ENCODE assay signal across 14 cellular contexts in genomic region chr1:154213274-154213673, GRCh38. TPM values are rescaled to one million over a fixed set of nuclear protein-coding genes. Genes with fewer than 3 reads are reported as not detected.
DNase-seq lines count a peak whose midpoint lies in the region; ATAC-seq and TF ChIP-seq lines count a peak whose summit lies in the region.
"Had no signal": no experiment of that assay in that cellular context is flagged by ENCODE, and none has a peak within 500 bp of the region (broad histone marks: within the 10 kb centered on the region; RNA-seq: fewer than 3 reads in every experiment).

No MANE protein-coding gene starts in this region.

- H3K4me1 Mint-ChIP-seq in activated CD4-positive, alpha-beta T cell treated with anti-CD3 and anti-CD28 coated beads, Interleukin-2, amount 10 ng/mL, durations not matched to agents 7 days and 5 days = peaks cover 34% of the 10 kb centered on the region
- H3K4me1 Mint-ChIP-seq in HFFc6 (ENCODE audit: low read depth) = peaks cover 16% of the 10 kb centered on the region
- H3K4me1 Mint-ChIP-seq in activated T-helper 1 cell treated with anti-CD3 and anti-CD28 coated beads, Interleukin-12 subunit alpha, Interleukin-12 subunit beta, Interleukin-2, Interleukin-4 antibody, amounts not matched to agents 30 ng/mL and 10 ng/mL and 1 ng/mL, durations not matched to agents 14 hours and 24 hours and 36 hours (ENCODE audit: low read depth) = peaks cover 35% of the 10 kb centered on the region

- H3K36me3 Mint-ChIP-seq in activated CD4-positive, alpha-beta T cell treated with anti-CD3 and anti-CD28 coated beads, Interleukin-2, amount 10 ng/mL, durations not matched to agents 7 days and 5 days (ENCODE audit: low read depth) = peaks cover 59% of the 10 kb centered on the region
- H3K36me3 Mint-ChIP-seq in HFFc6 (ENCODE audit: low read depth) = peaks cover 40% of the 10 kb centered on the region
- peaks cover 46% of the 10 kb centered on the region for H3K36me3 Mint-ChIP-seq in activated T-helper 1 cell treated with anti-CD3 and anti-CD28 coated beads, Interleukin-12 subunit alpha, Interleukin-12 subunit beta, Interleukin-2, Interleukin-4 antibody, amounts not matched to agents 30 ng/mL and 10 ng/mL and 1 ng/mL, durations not matched to agents 14 hours and 24 hours and 36 hours (ENCODE audit: low read depth)

- ATAC-seq in HG02840 (IDR thresholded peaks at IDR 0.05; ENCODE audit: low FRiP score, unreplicated experiment) = no peak
- ATAC-seq: mucosa of descending colon had no signal

- H3K9me3 Mint-ChIP-seq in activated CD4-positive, alpha-beta T cell treated with anti-CD3 and anti-CD28 coated beads, Interleukin-2, amount 10 ng/mL, durations not matched to agents 7 days and 5 days = no peaks in the 10 kb centered on the region
- H3K9me3 Mint-ChIP-seq in HFFc6 = no peaks in the 10 kb centered on the region
- no peaks in the 10 kb centered on the region for H3K9me3 Mint-ChIP-seq in activated T-helper 1 cell treated with anti-CD3 and anti-CD28 coated beads, Interleukin-12 subunit alpha, Interleukin-12 subunit beta, Interleukin-2, Interleukin-4 antibody, amounts not matched to agents 30 ng/mL and 10 ng/mL and 1 ng/mL, durations not matched to agents 14 hours and 24 hours and 36 hours
- H3K9me3 Mint-ChIP-seq: immature natural killer cell had no signal

- H3K27ac Mint-ChIP-seq in activated CD4-positive, alpha-beta T cell treated with anti-CD3 and anti-CD28 coated beads, Interleukin-2, amount 10 ng/mL, durations not matched to agents 7 days and 5 days = peak overlapping the region; percentile 50
- H3K27ac Mint-ChIP-seq in HFFc6 = peak overlapping the region; percentile 33
- H3K27ac Mint-ChIP-seq in activated T-helper 1 cell treated with anti-CD3 and anti-CD28 coated beads, Interleukin-12 subunit alpha, Interleukin-12 subunit beta, Interleukin-2, Interleukin-4 antibody, amounts not matched to agents 30 ng/mL and 10 ng/mL and 1 ng/mL, durations not matched to agents 14 hours and 24 hours and 36 hours = peak overlapping the region; percentile 81

- intact Hi-C loops in activated T-helper 1 cell treated with anti-CD3 and anti-CD28 coated beads, Interleukin-12 subunit alpha, Interleukin-12 subunit beta, Interleukin-2, Interleukin-4 antibody, amounts not matched to agents 30 ng/mL and 10 ng/mL and 1 ng/mL, durations not matched to agents 14 hours and 24 hours and 36 hours (cut with micrococcal nuclease) = no loop called here

- H3K36me3 ChIP-seq in H7 (replicated peaks; ENCODE audit: control insufficient read depth, insufficient read depth, low read length) = peaks cover 31% of the 10 kb centered on the region

- no peaks in the 10 kb centered on the region for H3K27me3 Mint-ChIP-seq in activated CD4-positive, alpha-beta T cell treated with anti-CD3 and anti-CD28 coated beads, Interleukin-2, amount 10 ng/mL, durations not matched to agents 7 days and 5 days
- peaks cover 3% of the 10 kb centered on the region; the same call in 1 of the 2 replicates for H3K27me3 Mint-ChIP-seq in HFFc6 (ENCODE audit: insufficient read depth)
- H3K27me3 Mint-ChIP-seq in activated T-helper 1 cell treated with anti-CD3 and anti-CD28 coated beads, Interleukin-12 subunit alpha, Interleukin-12 subunit beta, Interleukin-2, Interleukin-4 antibody, amounts not matched to agents 30 ng/mL and 10 ng/mL and 1 ng/mL, durations not matched to agents 14 hours and 24 hours and 36 hours (ENCODE audit: insufficient read depth) = no peaks in the 10 kb centered on the region

- H3K4me3 Mint-ChIP-seq in activated CD4-positive, alpha-beta T cell treated with anti-CD3 and anti-CD28 coated beads, Interleukin-2, amount 10 ng/mL, durations not matched to agents 7 days and 5 days = no peak overlapping the region
- no peak overlapping the region for H3K4me3 Mint-ChIP-seq in HFFc6
- H3K4me3 Mint-ChIP-seq in activated T-helper 1 cell treated with anti-CD3 and anti-CD28 coated beads, Interleukin-12 subunit alpha, Interleukin-12 subunit beta, Interleukin-2, Interleukin-4 antibody, amounts not matched to agents 30 ng/mL and 10 ng/mL and 1 ng/mL, durations not matched to agents 14 hours and 24 hours and 36 hours = no peak overlapping the region
- H3K4me3 Mint-ChIP-seq: immature natural killer cell had no signal

- no peak overlapping the region for H3K4me3 ChIP-seq in H7 (ENCODE audit: insufficient read depth, low read depth, low read length)
- H3K4me3 ChIP-seq: mucosa of descending colon had no signal

- CTCF ChIA-PET in activated CD4-positive, alpha-beta T cell treated with anti-CD3 and anti-CD28 coated beads, Interleukin-2, amount 10 ng/mL, durations not matched to agents 7 days and 5 days (lab: Charles Lee) = interaction anchor here (1.3 kb wide), 1 partner anchor 28 kb away, joined by 3 read pairs; no protein-coding TSS in a partner anchor

- no peaks in the 10 kb centered on the region for H3K27me3 ChIP-seq in H7 (ENCODE audit: control insufficient read depth, insufficient read depth, low read length)

- DNase-seq in activated CD4-positive, alpha-beta T cell treated with anti-CD3 and anti-CD28 coated beads, Interleukin-2, amount 10 ng/mL, durations not matched to agents 7 days and 5 days = no peak
- no peak for DNase-seq in activated CD4-positive, alpha-beta T cell treated with anti-CD3 and anti-CD28 coated beads, Interleukin-2, amount 50 U/mL, for 4 hours
- peak; percentile 69 for DNase-seq in HFFc6
- no peak for DNase-seq in activated T-helper 1 cell treated with anti-CD3 and anti-CD28 coated beads, Interleukin-12 subunit alpha, Interleukin-12 subunit beta, Interleukin-2, Interleukin-4 antibody, amounts not matched to agents 30 ng/mL and 10 ng/mL and 1 ng/mL, durations not matched to agents 14 hours and 24 hours and 36 hours (ENCODE audit: low spot score)
- peak; percentile 57 for DNase-seq in kidney glomerular epithelial cell (lab: John Stamatoyannopoulos, UW)
- DNase-seq in GM19240 (ENCODE audit: insufficient read length, low spot score) = no peak
- DNase-seq in H7 = no peak
- DNase-seq: activated CD4-positive, alpha-beta T cell treated with anti-CD3 and anti-CD28 coated beads, Interleukin-2, amount 50 U/mL, for 1 hour; foreskin melanocyte; immature natural killer cell; mucosa of descending colon had no signal

- TF ChIP-seq CTCF in HFFc6 (IDR thresholded peaks at IDR 0.05) = no peak

- POLR2A ChIA-PET in activated CD4-positive, alpha-beta T cell treated with anti-CD3 and anti-CD28 coated beads, Interleukin-2, amount 10 ng/mL, durations not matched to agents 7 days and 5 days (lab: Charles Lee) = interaction anchor here (0.5 kb wide), 1 partner anchor 221 kb away, joined by 3 read pairs; no protein-coding TSS in a partner anchor

RNA-seq across cellular contexts. Expression of gene CFAP141, which starts 7.1 kb away (rescaled TPM):
- total RNA-seq in activated CD4-positive, alpha-beta T cell treated with anti-CD3 and anti-CD28 coated beads, Interleukin-2, amount 10 ng/mL, durations not matched to agents 7 days and 5 days = under 1 TPM in 1 of 2 experiments, not detected in 1; 0.65 TPM
- not detected for total RNA-seq in HFFc6 (2021; fragmentation: NEBNext Ultra II Directional; extraction: Animal tissue kit (Norgen Biotek cat#: 25700))
- not detected in 2 replicates for total RNA-seq in activated T-helper 1 cell treated with anti-CD3 and anti-CD28 coated beads, Interleukin-12 subunit alpha, Interleukin-12 subunit beta, Interleukin-2, Interleukin-4 antibody, amounts not matched to agents 30 ng/mL and 10 ng/mL and 1 ng/mL, durations not matched to agents 14 hours and 24 hours and 36 hours
- not detected in 2 replicates for total RNA-seq in H7 (2014; rRNA removed; shearing (Covaris generic))
- total RNA-seq: MCF 10A, mucosa of descending colon, ureter had no signal

RNA-seq across cellular contexts. Expression of gene UBAP2L, which starts 7.5 kb away (rescaled TPM):
- 100 to 1,000 TPM; 186 to 211 TPM for total RNA-seq in activated CD4-positive, alpha-beta T cell treated with anti-CD3 and anti-CD28 coated beads, Interleukin-2, amount 10 ng/mL, durations not matched to agents 7 days and 5 days
- total RNA-seq in HFFc6 (2021; fragmentation: NEBNext Ultra II Directional; extraction: Animal tissue kit (Norgen Biotek cat#: 25700)) = 100 to 1,000 TPM; 197 to 257 (median 227) TPM
- 258 and 284 TPM in 2 replicates for total RNA-seq in activated T-helper 1 cell treated with anti-CD3 and anti-CD28 coated beads, Interleukin-12 subunit alpha, Interleukin-12 subunit beta, Interleukin-2, Interleukin-4 antibody, amounts not matched to agents 30 ng/mL and 10 ng/mL and 1 ng/mL, durations not matched to agents 14 hours and 24 hours and 36 hours
- total RNA-seq in H7 (2014; rRNA removed; shearing (Covaris generic)) = 162 and 166 TPM in 2 replicates

RNA-seq across cellular contexts. Expression of gene TPM3, which starts 21.4 kb away (rescaled TPM):
- total RNA-seq in activated CD4-positive, alpha-beta T cell treated with anti-CD3 and anti-CD28 coated beads, Interleukin-2, amount 10 ng/mL, durations not matched to agents 7 days and 5 days = 100 to 1,000 TPM; 781 to 902 TPM
- 100 to 1,000 TPM; 503 to 809 (median 701) TPM for total RNA-seq in HFFc6 (2021; fragmentation: NEBNext Ultra II Directional; extraction: Animal tissue kit (Norgen Biotek cat#: 25700))
- 665 and 668 TPM in 2 replicates for total RNA-seq in activated T-helper 1 cell treated with anti-CD3 and anti-CD28 coated beads, Interleukin-12 subunit alpha, Interleukin-12 subunit beta, Interleukin-2, Interleukin-4 antibody, amounts not matched to agents 30 ng/mL and 10 ng/mL and 1 ng/mL, durations not matched to agents 14 hours and 24 hours and 36 hours
- 712 and 754 TPM in 2 replicates for total RNA-seq in H7 (2014; rRNA removed; shearing (Covaris generic))

RNA-seq across cellular contexts. Expression of gene NUP210L, which starts 58.4 kb away (rescaled TPM):
- total RNA-seq in activated CD4-positive, alpha-beta T cell treated with anti-CD3 and anti-CD28 coated beads, Interleukin-2, amount 10 ng/mL, durations not matched to agents 7 days and 5 days = under 1 TPM; 0.04 to 0.12 TPM
- total RNA-seq in HFFc6 (2021; fragmentation: NEBNext Ultra II Directional; extraction: Animal tissue kit (Norgen Biotek cat#: 25700)) = not detected
- total RNA-seq in activated T-helper 1 cell treated with anti-CD3 and anti-CD28 coated beads, Interleukin-12 subunit alpha, Interleukin-12 subunit beta, Interleukin-2, Interleukin-4 antibody, amounts not matched to agents 30 ng/mL and 10 ng/mL and 1 ng/mL, durations not matched to agents 14 hours and 24 hours and 36 hours = 0.12 TPM in 1 of 2 replicates, not detected in the other
- 0.03 TPM in 1 of 2 replicates, not detected in the other for total RNA-seq in H7 (2014; rRNA removed; shearing (Covaris generic))

RNA-seq across cellular contexts. Expression of gene HAX1, which starts 59.2 kb away (rescaled TPM):
- 100 to 1,000 TPM; 107 to 126 TPM for total RNA-seq in activated CD4-positive, alpha-beta T cell treated with anti-CD3 and anti-CD28 coated beads, Interleukin-2, amount 10 ng/mL, durations not matched to agents 7 days and 5 days
- total RNA-seq in HFFc6 (2021; fragmentation: NEBNext Ultra II Directional; extraction: Animal tissue kit (Norgen Biotek cat#: 25700)) = 100 to 1,000 TPM; 107 to 119 (median 110) TPM
- 122 and 123 TPM in 2 replicates for total RNA-seq in activated T-helper 1 cell treated with anti-CD3 and anti-CD28 coated beads, Interleukin-12 subunit alpha, Interleukin-12 subunit beta, Interleukin-2, Interleukin-4 antibody, amounts not matched to agents 30 ng/mL and 10 ng/mL and 1 ng/mL, durations not matched to agents 14 hours and 24 hours and 36 hours
- total RNA-seq in H7 (2014; rRNA removed; shearing (Covaris generic)) = 147 and 188 TPM in 2 replicates

Comparison
In these comparisons a context has a peak if more than half of its experiments do, and no peak if none do; other contexts are left out.
1. DNase-seq: peak in HFFc6 (single experiment) and kidney glomerular epithelial cell (single experiment); none in activated CD4-positive, alpha-beta T cell treated with anti-CD3 and anti-CD28 coated beads, Interleukin-2, amount 10 ng/mL, durations not matched to agents 7 days and 5 days (single experiment), activated CD4-positive, alpha-beta T cell treated with anti-CD3 and anti-CD28 coated beads, Interleukin-2, amount 50 U/mL, for 4 hours (0 of 2), activated T-helper 1 cell treated with anti-CD3 and anti-CD28 coated beads, Interleukin-12 subunit alpha, Interleukin-12 subunit beta, Interleukin-2, Interleukin-4 antibody, amounts not matched to agents 30 ng/mL and 10 ng/mL and 1 ng/mL, durations not matched to agents 14 hours and 24 hours and 36 hours (single experiment), GM19240 (single experiment) and H7 (single experiment).
2. Peak in every context shown above with its lines, with median percentiles within 50 percentile points of each other: H3K27ac Mint-ChIP-seq.